Comparison of ENCODE assay signal across 1 cellular context in genomic region chr6:35327349-35328027, GRCh38.
TF ChIP-seq lines count a peak whose summit lies in the region.

No MANE protein-coding gene starts in this region.

TF ChIP-seq in HepG2, 621 proteins besides CTCF, POLR2A, EP300 and RAD21 (continued from another document and continues in another):
- TF ChIP-seq ZNF275 (CRISPR knock-in tag; IDR thresholded peaks at IDR 0.05; ENCODE audit: borderline replicate concordance) (no peak), MIXL1 (CRISPR knock-in tag; IDR thresholded peaks at IDR 0.05) (peak; percentile 41; the same call in 1 of the 2 replicates), ZNF331 (CRISPR knock-in tag; IDR thresholded peaks at IDR 0.05) (no peak), ZNF451 (CRISPR knock-in tag; IDR thresholded peaks at IDR 0.05) (0 out of 2 replicates have a peak, but pooled peaks have one; percentile 47), KLF15 (CRISPR knock-in tag; IDR thresholded peaks at IDR 0.05; ENCODE audit: borderline replicate concordance) (no peak), RNF2 (conservative IDR thresholded peaks at IDR 0.05; ENCODE audit: low read depth) (no peak), PHF20 (CRISPR knock-in tag; IDR thresholded peaks at IDR 0.05) (no peak), ZBTB20 (CRISPR knock-in tag; IDR thresholded peaks at IDR 0.05; ENCODE audit: borderline replicate concordance, low read depth) (no peak), ZNF652 (CRISPR knock-in tag; IDR thresholded peaks at IDR 0.05; ENCODE audit: borderline replicate concordance, low read depth) (no peak), CHD2 (IDR thresholded peaks at IDR 0.05; ENCODE audit: low read depth, low read length) (no peak), ZNF607 (CRISPR knock-in tag; IDR thresholded peaks at IDR 0.05; ENCODE audit: borderline replicate concordance) (no peak), BATF2 (CRISPR knock-in tag; IDR thresholded peaks at IDR 0.05) (no peak), HOMEZ (CRISPR knock-in tag; IDR thresholded peaks at IDR 0.05; ENCODE audit: low read depth) (no peak), ZNF264 (CRISPR knock-in tag; IDR thresholded peaks at IDR 0.05) (no peak), ZSCAN20 (CRISPR knock-in tag; IDR thresholded peaks at IDR 0.05; ENCODE audit: borderline replicate concordance) (0 out of 2 replicates have a peak, but pooled peaks have one; percentile 36), FOXK2 (IDR thresholded peaks at IDR 0.05) (no peak), IKZF4 (CRISPR knock-in tag; IDR thresholded peaks at IDR 0.05; ENCODE audit: borderline replicate concordance, low read depth, not compliant biosample characterization) (no peak), LCORL (IDR thresholded peaks at IDR 0.05) (no peak), LCORL (CRISPR knock-in tag; IDR thresholded peaks at IDR 0.05) (no peak), SNAI1 (CRISPR knock-in tag; IDR thresholded peaks at IDR 0.05; ENCODE audit: borderline replicate concordance) (no peak), NCOA1 (CRISPR knock-in tag; IDR thresholded peaks at IDR 0.05) (no peak), ZKSCAN1 (IDR thresholded peaks at IDR 0.05; ENCODE audit: low read length) (no peak), MIER3 (CRISPR knock-in tag; IDR thresholded peaks at IDR 0.05; ENCODE audit: borderline replicate concordance) (peak; percentile 16; the same call in 1 of the 2 replicates), IRF9 (CRISPR knock-in tag; IDR thresholded peaks at IDR 0.05; ENCODE audit: borderline replicate concordance) (no peak), ZNF136 (CRISPR knock-in tag; IDR thresholded peaks at IDR 0.05; ENCODE audit: low read depth) (no peak), ZNF382 (CRISPR knock-in tag; IDR thresholded peaks at IDR 0.05; ENCODE audit: borderline replicate concordance) (no peak), SIN3A (IDR thresholded peaks at IDR 0.05; ENCODE audit: borderline replicate concordance, low read depth, low read length) (no peak), BRF2 (CRISPR knock-in tag; IDR thresholded peaks at IDR 0.05) (no peak), ZNF20 (CRISPR knock-in tag; IDR thresholded peaks at IDR 0.05) (no peak), ZNF724P (CRISPR knock-in tag; IDR thresholded peaks at IDR 0.05; ENCODE audit: borderline replicate concordance) (no peak), SMARCC2 (IDR thresholded peaks at IDR 0.05) (no peak), ZBTB4 (CRISPR knock-in tag; IDR thresholded peaks at IDR 0.05; ENCODE audit: borderline replicate concordance) (no peak), FLYWCH1 (CRISPR knock-in tag; IDR thresholded peaks at IDR 0.05) (no peak), CEBPG (CRISPR knock-in tag; IDR thresholded peaks at IDR 0.05) (no peak), ZNF282 (IDR thresholded peaks at IDR 0.05; ENCODE audit: partially characterized antibody) (no peak), TFDP2 (CRISPR knock-in tag; IDR thresholded peaks at IDR 0.05) (no peak), ZBTB40 (IDR thresholded peaks at IDR 0.05) (no peak), ZBTB40 (CRISPR knock-in tag; IDR thresholded peaks at IDR 0.05) (no peak), ZSCAN12 (CRISPR knock-in tag; IDR thresholded peaks at IDR 0.05) (no peak), SP4 (CRISPR knock-in tag; IDR thresholded peaks at IDR 0.05) (no peak), HNRNPUL1 (IDR thresholded peaks at IDR 0.05; ENCODE audit: low read depth, low read length) (no peak), ZNF101 (CRISPR knock-in tag; IDR thresholded peaks at IDR 0.05; ENCODE audit: borderline replicate concordance, low read depth) (no peak), MED1 (CRISPR knock-in tag; IDR thresholded peaks at IDR 0.05) (peak; percentile 30; the same call in 1 of the 2 replicates), GTF2F1 (IDR thresholded peaks at IDR 0.05; ENCODE audit: low read length) (no peak), SRF (IDR thresholded peaks at IDR 0.05; ENCODE audit: low read depth, low read length) (no peak), ZNF605 (CRISPR knock-in tag; IDR thresholded peaks at IDR 0.05) (no peak), ZNF747 (CRISPR knock-in tag; IDR thresholded peaks at IDR 0.05; ENCODE audit: borderline replicate concordance) (no peak), ZNF879 (CRISPR knock-in tag; IDR thresholded peaks at IDR 0.05) (no peak), SOX5 (CRISPR knock-in tag; IDR thresholded peaks at IDR 0.05; ENCODE audit: borderline replicate concordance) (0 out of 2 replicates have a peak, but pooled peaks have one; percentile 4)
